14 cellular contexts compared by ENCODE assay signal in the genomic region with DNA sequence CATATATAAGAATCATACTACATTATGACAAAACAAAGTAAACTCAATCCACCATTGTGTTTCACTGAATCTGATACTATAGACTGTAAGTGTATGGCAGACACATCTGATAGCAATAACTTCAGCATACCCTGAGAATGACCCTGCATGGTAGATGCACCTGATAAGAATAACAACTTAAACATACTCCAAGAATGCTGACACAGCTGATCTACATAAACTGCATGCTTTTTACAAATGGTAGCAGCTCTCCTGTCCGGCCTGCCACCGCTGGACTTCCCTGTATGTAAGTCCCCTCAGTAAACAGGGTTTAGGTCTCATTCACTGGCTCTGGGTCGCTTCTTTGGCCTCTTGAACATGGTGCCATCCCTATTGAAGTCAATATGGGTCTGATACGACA.
DNase-seq lines count a peak whose midpoint lies in the region; ATAC-seq, FAIRE-seq and TF ChIP-seq lines count a peak whose summit lies in the region.
"Had no signal": no experiment of that assay in that cellular context is flagged by ENCODE, and none has a peak within 500 bp of the region (broad histone marks: within the 10 kb centered on the region; RNA-seq: fewer than 3 reads in every experiment).

No MANE protein-coding gene starts in this region.

- H3K27ac ChIP-seq in CD4-positive, CD25-positive, alpha-beta regulatory T cell (ENCODE audit: insufficient read depth, low read length, poor library complexity, severe bottlenecking): no peak overlapping the region
- H3K27ac ChIP-seq in MM.1S (ENCODE audit: low read length) (no peak overlapping the region), neuronal stem cell (replicated peaks; ENCODE audit: low read length) (no peak overlapping the region), caudate nucleus (ENCODE audit: low read depth, low read length) (no peak overlapping the region)
- H3K27ac ChIP-seq: C4-2B had no signal

- no peak overlapping the region for H4K8ac ChIP-seq in neuronal stem cell (ENCODE audit: low read depth, low read length)

- no peaks in the 10 kb centered on the region for H3K79me1 ChIP-seq in neuronal stem cell (ENCODE audit: low read depth, low read length)

- H2BK5ac ChIP-seq in neuronal stem cell (ENCODE audit: low read length): no peak overlapping the region

- H2AFZ ChIP-seq in MM.1S (ENCODE audit: low read length) (no peak overlapping the region), neuronal stem cell (ENCODE audit: low read length) (no peak overlapping the region)

- no peak overlapping the region for H3K4me3 Mint-ChIP-seq in CD4-positive, CD25-positive, alpha-beta regulatory T cell
- H3K4me3 Mint-ChIP-seq: HFFc6 had no signal

- H3K79me2 ChIP-seq in MM.1S (ENCODE audit: low read length): peaks cover 8% of the 10 kb centered on the region; the same call in 1 of the 2 replicates

- no peak for TF ChIP-seq POLR2A in GM12891 (IDR thresholded peaks at IDR 0.05; ENCODE audit: low read depth, low read length)

- H3K4me1 ChIP-seq in CD4-positive, CD25-positive, alpha-beta regulatory T cell (ENCODE audit: control insufficient read depth, insufficient read depth, low read length, poor library complexity, severe bottlenecking): peaks cover 8% of the 10 kb centered on the region
- H3K4me1 ChIP-seq in MM.1S (ENCODE audit: low read length) (peaks cover 5% of the 10 kb centered on the region; the same call in 1 of the 2 replicates), neuronal stem cell (ENCODE audit: control insufficient read depth in 2 of 2, insufficient read depth in 1 of 2, low read depth in 1 of 2, low read length in 2 of 2) (peaks cover 7 to 8% of the 10 kb centered on the region in 2 donors)

- no peak for ATAC-seq in CD4-positive, CD25-positive, alpha-beta regulatory T cell (ENCODE audit: low read depth in 2 of 2)
- ATAC-seq in GM21528 (IDR thresholded peaks at IDR 0.05; ENCODE audit: low FRiP score, unreplicated experiment): no peak

- WGBS in neuronal stem cell (ENCODE audit: extremely low coverage in 2 of 2, insufficient read length in 2 of 2, insufficient replicate concordance in 1 of 2), 2 donors: no CpG with 5 or more reads among the region's 4 CpGs

- peaks cover 33 to 70% (median 56%) of the 10 kb centered on the region in 4 donors for H3K4me1 Mint-ChIP-seq in CD4-positive, CD25-positive, alpha-beta regulatory T cell

- peaks cover 18% of the 10 kb centered on the region for H3K36me3 ChIP-seq in CD4-positive, CD25-positive, alpha-beta regulatory T cell (ENCODE audit: control insufficient read depth, insufficient read depth, low read length)
- H3K36me3 ChIP-seq in MM.1S (replicated peaks; ENCODE audit: insufficient read depth, low read length) (no peaks in the 10 kb centered on the region), neuronal stem cell (replicated peaks in 1 of 2; ENCODE audit: control insufficient read depth in 2 of 2, insufficient read depth in 2 of 2, low read length in 2 of 2) (no peaks in the 10 kb centered on the region)
- H3K36me3 ChIP-seq: BE2C had no signal

- no peak overlapping the region for H3K9ac ChIP-seq in MM.1S (ENCODE audit: low read length)
- no peak overlapping the region for H3K9ac ChIP-seq in neuronal stem cell (ENCODE audit: low read depth, low read length, poor library complexity)

- no peak overlapping the region for H3K4ac ChIP-seq in neuronal stem cell (ENCODE audit: low read length)

- no peak overlapping the region for H3K14ac ChIP-seq in neuronal stem cell (ENCODE audit: low read length)

- H3K9me3 Mint-ChIP-seq in CD4-positive, CD25-positive, alpha-beta regulatory T cell: no peaks in the 10 kb centered on the region
- H3K9me3 Mint-ChIP-seq: HFFc6 had no signal

- H4K20me1 ChIP-seq in MM.1S (ENCODE audit: insufficient read depth, low read length): no peaks in the 10 kb centered on the region

- H3K4me2 ChIP-seq in MM.1S (ENCODE audit: low read depth, low read length) (no peak overlapping the region), neuronal stem cell (ENCODE audit: insufficient read depth, low read length, poor library complexity, severe bottlenecking) (no peak overlapping the region)

- no peak overlapping the region for H2BK15ac ChIP-seq in neuronal stem cell (ENCODE audit: low read length)

- H3K18ac ChIP-seq in neuronal stem cell (ENCODE audit: low read length): peak overlapping the region; percentile 63

- H2BK120ac ChIP-seq in neuronal stem cell (ENCODE audit: low read depth, low read length): no peak overlapping the region

- no peaks in the 10 kb centered on the region for H3K9me3 ChIP-seq in CD4-positive, CD25-positive, alpha-beta regulatory T cell (ENCODE audit: control insufficient read depth in 2 of 2, low read length in 2 of 2)
- H3K9me3 ChIP-seq in MM.1S (replicated peaks; ENCODE audit: insufficient read depth, low read length) (no peaks in the 10 kb centered on the region), neuronal stem cell (replicated peaks in 1 of 2; ENCODE audit: control insufficient read depth in 2 of 2, insufficient read depth in 1 of 2, low read depth in 1 of 2, low read length in 2 of 2) (no peaks in the 10 kb centered on the region)
- H3K9me3 ChIP-seq: BE2C had no signal

- H3K27ac Mint-ChIP-seq in CD4-positive, CD25-positive, alpha-beta regulatory T cell: peak overlapping the region; percentile 7 to 88 (median 65)
- H3K27ac Mint-ChIP-seq: HFFc6 had no signal

- no peak overlapping the region for H2BK12ac ChIP-seq in neuronal stem cell (ENCODE audit: low read length)

- H2AK5ac ChIP-seq in neuronal stem cell (ENCODE audit: low read depth, low read length): no peak overlapping the region

- no peak overlapping the region for H3K4me3 ChIP-seq in CD4-positive, CD25-positive, alpha-beta regulatory T cell (ENCODE audit: low read depth, low read length)
- H3K4me3 ChIP-seq in MM.1S (ENCODE audit: low read length): no peak overlapping the region
- no peak overlapping the region for H3K4me3 ChIP-seq in neuronal stem cell (ENCODE audit: low read length in 2 of 2)

- no peaks in the 10 kb centered on the region for H3K9me2 ChIP-seq in MM.1S (replicated peaks; ENCODE audit: insufficient read depth, low read length)

- TF ChIP-seq CTCF in MM.1S (IDR thresholded peaks at IDR 0.05; ENCODE audit: low read length): no peak

- peaks cover 13% of the 10 kb centered on the region for H3F3A ChIP-seq in MM.1S (ENCODE audit: insufficient read depth, low read length)

- peak; percentile 40 for FAIRE-seq in GM12891 (lab: Jason Lieb, UNC)
- FAIRE-seq: A204.1 had no signal

- peaks cover 31% of the 10 kb centered on the region for H3K36me3 Mint-ChIP-seq in CD4-positive, CD25-positive, alpha-beta regulatory T cell

- H3K27me3 ChIP-seq in CD4-positive, CD25-positive, alpha-beta regulatory T cell (ENCODE audit: control insufficient read depth, insufficient read depth, low read length): no peaks in the 10 kb centered on the region
- H3K27me3 ChIP-seq in MM.1S (replicated peaks; ENCODE audit: insufficient read depth, low read length) (no peaks in the 10 kb centered on the region), neuronal stem cell (ENCODE audit: control insufficient read depth in 3 of 3, insufficient read depth in 3 of 3, low read depth in 1 of 3, low read length in 3 of 3) (peaks cover 0 to 2% (median 0%) of the 10 kb centered on the region in 3 experiments)
- H3K27me3 ChIP-seq: BE2C had no signal

- H3K23ac ChIP-seq in neuronal stem cell (ENCODE audit: low read depth, low read length, poor library complexity): no peak overlapping the region

- no peak for DNase-seq in CD4-positive, CD25-positive, alpha-beta regulatory T cell
- DNase-seq in GM12891 (ENCODE audit: insufficient read length, low spot score): no peak
- DNase-seq in MM.1S: peak; percentile 9
- no peak for DNase-seq in neuronal stem cell (ENCODE audit: low spot score)
- no peak for DNase-seq in dedifferentiated amniotic fluid mesenchymal stem cell (ENCODE audit: extremely low spot score)
- DNase-seq in caudate nucleus (lab: John Stamatoyannopoulos, UW): no peak
- DNase-seq: BE2C, DMS53, GOT3, HCEC 1CT, HFFc6 had no signal

- H3K27me3 Mint-ChIP-seq in CD4-positive, CD25-positive, alpha-beta regulatory T cell: no peaks in the 10 kb centered on the region

- H4K91ac ChIP-seq in neuronal stem cell (ENCODE audit: low read depth, low read length, poor library complexity): no peak overlapping the region

TF ChIP-seq in GM12891, 5 proteins besides CTCF, POLR2A, EP300 and RAD21:
- no peak for TF ChIP-seq POU2F2 (IDR thresholded peaks at IDR 0.05; ENCODE audit: low read depth, low read length)
- TF ChIP-seq SPI1 (IDR thresholded peaks at IDR 0.05; ENCODE audit: low read depth, low read length): no peak
- no peak for TF ChIP-seq TAF1 (IDR thresholded peaks at IDR 0.05; ENCODE audit: low read depth, low read length)
- no peak for TF ChIP-seq PAX5 (IDR thresholded peaks at IDR 0.05; ENCODE audit: insufficient read depth, low read length, severe bottlenecking)
- no peak for TF ChIP-seq POLR2AphosphoS5 (IDR thresholded peaks at IDR 0.05; ENCODE audit: low read depth, low read length)
